ENCODE assay signal across 8 cellular contexts in the genomic region with DNA sequence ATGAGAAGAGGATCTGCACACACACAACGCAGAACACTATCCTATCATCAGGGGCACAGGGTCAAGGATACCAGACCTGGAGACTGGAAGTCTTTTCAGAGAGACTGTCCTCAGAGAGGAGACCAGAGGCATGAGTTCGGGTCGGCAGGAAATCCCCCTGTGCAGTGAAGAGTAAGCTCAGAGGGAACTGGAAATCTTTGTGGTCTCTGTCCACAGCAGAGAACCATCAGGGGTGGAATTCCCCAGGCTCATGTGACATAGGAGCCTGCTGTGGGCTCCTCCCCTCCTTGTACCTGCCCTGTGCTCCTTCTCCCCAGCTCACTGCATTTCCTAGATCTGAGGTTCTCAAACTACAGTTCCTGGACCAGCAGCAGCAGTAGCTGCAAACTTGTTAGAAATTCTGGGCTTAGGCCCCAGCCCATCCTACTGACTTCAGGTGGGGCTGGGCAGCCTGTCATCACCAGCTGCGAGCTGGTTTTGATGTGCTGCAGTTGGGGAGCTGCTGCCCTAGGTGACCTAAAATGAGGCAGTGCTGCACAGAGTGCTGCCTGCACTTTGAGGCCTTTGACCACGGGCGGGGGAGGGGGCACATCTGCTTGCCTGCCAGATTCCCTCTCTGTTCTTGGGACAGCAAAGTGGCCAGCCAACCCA. TPM values are rescaled to one million over a fixed set of nuclear protein-coding genes. Genes with fewer than 3 reads are reported as not detected.
A peak's percentile ranks its signal among the peaks of the same experiment; 100 is the strongest.
DNase-seq lines count a peak whose midpoint lies in the region; ATAC-seq and TF ChIP-seq lines count a peak whose summit lies in the region.

No MANE protein-coding gene starts in this region.

- H3K36me3 ChIP-seq in muscle layer of duodenum (ENCODE audit: control insufficient read depth in 1 of 2, insufficient read depth in 2 of 2, low read length in 2 of 2) (peaks cover 0 to 2% of the 10 kb centered on the region in 2 donors), WERI-Rb-1 (peaks cover 14% of the 10 kb centered on the region)

- peaks cover 27% of the 10 kb centered on the region for H3K36me3 Mint-ChIP-seq in activated T-cell treated with anti-CD3 and anti-CD28 coated beads, Interleukin-2, amount 50 U/mL, for 24 hours (ENCODE audit: low read depth)

- H3K27ac ChIP-seq in muscle layer of duodenum (ENCODE audit: low read length) (peak overlapping the region; percentile 31), WERI-Rb-1 (no peak overlapping the region)

- DNase-seq in GM12865 (ENCODE audit: low read depth) = peak; percentile 92
- DNase-seq in Jurkat, Clone E6-1 (ENCODE audit: low read depth, low spot score) = peak; percentile 23
- peak; percentile 59 for DNase-seq in activated T-cell treated with anti-CD3 and anti-CD28 coated beads, Interleukin-2, amount 50 U/mL, for 24 hours
- DNase-seq in NOMO-1 treated with dmso at 0.1 percent for 144 hours (lab: John Stamatoyannopoulos, UW; ENCODE audit: unreplicated experiment) = no peak
- no peak for DNase-seq in WERI-Rb-1
- no peak for DNase-seq in DMS79 treated with DMSO at 0.1 percent for 48 hours (lab: John Stamatoyannopoulos, UW)

- H3K27ac Mint-ChIP-seq in activated T-cell treated with anti-CD3 and anti-CD28 coated beads, Interleukin-2, amount 50 U/mL, for 24 hours = peak overlapping the region; percentile 89

- ATAC-seq in GM21526 (IDR thresholded peaks at IDR 0.05; ENCODE audit: low FRiP score, unreplicated experiment) = peak; percentile 38

- H3K9me3 ChIP-seq in muscle layer of duodenum (ENCODE audit: control insufficient read depth in 1 of 2, low read length in 2 of 2) = no peaks in the 10 kb centered on the region
- no peaks in the 10 kb centered on the region for H3K9me3 ChIP-seq in WERI-Rb-1 (ENCODE audit: severe bottlenecking)

- no peaks in the 10 kb centered on the region for H3K27me3 Mint-ChIP-seq in activated T-cell treated with anti-CD3 and anti-CD28 coated beads, Interleukin-2, amount 50 U/mL, for 24 hours

- H3K4me3 Mint-ChIP-seq in activated T-cell treated with anti-CD3 and anti-CD28 coated beads, Interleukin-2, amount 50 U/mL, for 24 hours = peak overlapping the region; percentile 77

- H3K4me1 Mint-ChIP-seq in activated T-cell treated with anti-CD3 and anti-CD28 coated beads, Interleukin-2, amount 50 U/mL, for 24 hours (ENCODE audit: low read depth) = peaks cover 54% of the 10 kb centered on the region

- H3K4me1 ChIP-seq in muscle layer of duodenum (ENCODE audit: control insufficient read depth in 1 of 2, insufficient read depth in 2 of 2, low read length in 2 of 2) = peaks cover 26 to 33% of the 10 kb centered on the region in 2 donors

- H3K27me3 ChIP-seq in muscle layer of duodenum (ENCODE audit: low read depth, low read length) = no peaks in the 10 kb centered on the region
- no peaks in the 10 kb centered on the region for H3K27me3 ChIP-seq in WERI-Rb-1 (ENCODE audit: insufficient read depth, low read depth, severe bottlenecking)

- no peaks in the 10 kb centered on the region for H3K9me3 Mint-ChIP-seq in activated T-cell treated with anti-CD3 and anti-CD28 coated beads, Interleukin-2, amount 50 U/mL, for 24 hours

- H3K4me3 ChIP-seq in GM12865 (ENCODE audit: low read depth, low read length) = peak overlapping the region; percentile 64
- no peak overlapping the region for H3K4me3 ChIP-seq in Jurkat, Clone E6-1 (ENCODE audit: low read length)
- peak overlapping the region; percentile 67 to 77 for H3K4me3 ChIP-seq in muscle layer of duodenum (ENCODE audit: low read depth in 1 of 2, low read length in 2 of 2)
- no peak overlapping the region for H3K4me3 ChIP-seq in WERI-Rb-1 (ENCODE audit: low read depth, low read length)

- TF ChIP-seq CTCF in GM12865 (IDR thresholded peaks at IDR 0.05; ENCODE audit: insufficient read depth, low read depth, low read length, missing control alignments) (no peak), WERI-Rb-1 (IDR thresholded peaks at IDR 0.05; ENCODE audit: low read depth, low read length) (no peak)

RNA-seq across cellular contexts. Expression of a gene that starts 2.4 kb away (rescaled TPM):
- 52.1 TPM for polyA plus RNA-seq in Jurkat, Clone E6-1 (2012; ENCODE audit: insufficient read depth, insufficient read length)

RNA-seq across cellular contexts. Expression of a gene that starts 45.4 kb away (rescaled TPM):
- polyA plus RNA-seq in Jurkat, Clone E6-1 (2012; ENCODE audit: insufficient read depth, insufficient read length) = 2,912 TPM

Comparison
In these comparisons a context has a peak if more than half of its experiments do, and no peak if none do; other contexts are left out.
1. DNase-seq: peak in GM12865 (single experiment), Jurkat, Clone E6-1 (single experiment) and activated T-cell treated with anti-CD3 and anti-CD28 coated beads, Interleukin-2, amount 50 U/mL, for 24 hours (single experiment); none in NOMO-1 treated with dmso at 0.1 percent for 144 hours (single experiment), WERI-Rb-1 (single experiment) and DMS79 treated with DMSO at 0.1 percent for 48 hours (single experiment).
2. H3K4me3 ChIP-seq: peak in GM12865 (single experiment) and muscle layer of duodenum (2 of 2); none in Jurkat, Clone E6-1 (single experiment) and WERI-Rb-1 (single experiment).